ENCODE assay signal across 8 cellular contexts in the genomic region with DNA sequence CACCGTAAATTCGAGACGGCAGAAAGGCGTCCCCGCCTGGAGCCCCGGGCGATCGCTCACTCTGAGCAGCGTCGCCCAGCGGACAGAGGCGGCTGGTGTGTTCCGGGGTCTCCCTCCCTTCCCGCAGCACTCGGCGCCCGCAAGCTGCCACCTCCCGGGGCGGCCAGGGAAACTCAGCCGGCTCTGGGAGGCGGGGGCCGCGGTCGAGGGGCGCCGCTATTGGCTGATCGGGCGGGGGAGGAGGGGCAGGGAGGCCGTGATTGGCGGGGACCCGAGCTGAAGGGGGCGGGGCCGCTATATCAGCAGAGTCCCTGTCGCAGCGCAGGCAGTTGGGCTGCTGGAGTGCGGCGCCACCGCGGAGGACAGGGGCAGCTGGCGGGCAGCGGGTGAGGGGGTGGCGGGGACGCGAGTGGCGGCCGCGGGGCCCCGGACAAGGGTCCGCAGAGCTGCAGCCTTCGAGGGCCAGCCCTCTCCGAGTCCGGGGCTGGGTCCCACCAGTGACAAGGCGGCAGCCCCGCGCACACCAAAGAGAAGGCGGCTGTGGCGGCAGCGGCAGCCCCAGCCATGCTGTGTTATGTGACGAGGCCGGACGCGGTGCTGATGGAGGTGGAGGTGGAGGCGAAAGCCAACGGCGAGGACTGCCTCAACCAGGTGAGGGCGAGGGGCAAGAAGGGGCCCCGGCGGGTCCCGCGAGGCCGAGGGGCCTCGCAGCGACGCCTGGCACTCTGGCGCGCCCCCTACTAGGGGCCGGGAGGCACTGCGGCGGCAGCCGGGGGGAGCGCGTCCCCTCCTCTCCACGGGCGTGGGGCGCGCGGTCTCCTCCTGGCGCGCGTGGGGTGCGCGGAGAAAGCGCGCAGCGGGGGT. TPM values are rescaled to one million over a fixed set of nuclear protein-coding genes. Genes with fewer than 3 reads are reported as not detected.
DNase-seq lines count a peak whose midpoint lies in the region; ATAC-seq and TF ChIP-seq lines count a peak whose summit lies in the region.

A gene (plus strand): TSS at position 328 of the 864 bp plus-strand sequence. CDS start 237 bp downstream, at position 565.

- H3K27me3 Mint-ChIP-seq in activated T-cell treated with anti-CD3 and anti-CD28 coated beads, Interleukin-2, amount 50 U/mL, for 4 hours (ENCODE audit: low read depth) = peaks cover 3% of the 10 kb centered on the region

- H3K4me1 ChIP-seq in DND-41 (ENCODE audit: insufficient read depth, low read length) (peaks cover 3% of the 10 kb centered on the region; the same call in 1 of the 2 replicates), KMS-11 (ENCODE audit: low read depth, poor library complexity, severe bottlenecking) (peaks cover 41% of the 10 kb centered on the region), muscle layer of colon (ENCODE audit: insufficient read depth, low read length) (peaks cover 30% of the 10 kb centered on the region)

- peaks cover 7% of the 10 kb centered on the region for H3K36me3 Mint-ChIP-seq in activated T-cell treated with anti-CD3 and anti-CD28 coated beads, Interleukin-2, amount 50 U/mL, for 4 hours (ENCODE audit: insufficient read depth)

- DNase-seq in DND-41 = peak; percentile 6
- DNase-seq in activated T-cell treated with anti-CD3 and anti-CD28 coated beads, Interleukin-2, amount 50 U/mL, for 4 hours = peak; percentile 98
- DNase-seq in stimulated activated CD8-positive, alpha-beta memory T cell treated with anti-CD3 and anti-CD28 coated beads, Interleukin-7, amount 100 ng/mL, for 1 hour (ENCODE audit: low read depth in 2 of 2) = peak; percentile 98

- H3K79me2 ChIP-seq in DND-41 (ENCODE audit: insufficient read depth, low read length) = no peaks in the 10 kb centered on the region
- H3K79me2 ChIP-seq in KMS-11 (ENCODE audit: insufficient read depth, low read depth) = peaks cover 46% of the 10 kb centered on the region

- TF ChIP-seq CTCF in DND-41 (IDR thresholded peaks at IDR 0.05; ENCODE audit: borderline replicate concordance, extremely low read depth, low read length, poor library complexity, severe bottlenecking) (no peak), KMS-11 (conservative IDR thresholded peaks at IDR 0.05; ENCODE audit: low read depth, low read length) (peak; percentile 57)

- H3K9ac ChIP-seq in DND-41 (ENCODE audit: low read depth, low read length) (no peak within 1 kb of the TSS), KMS-11 (peak within 1 kb of the TSS; percentile 88), muscle layer of colon (ENCODE audit: low read length) (peak within 1 kb of the TSS; percentile 70)

- H3K9me3 Mint-ChIP-seq in activated T-cell treated with anti-CD3 and anti-CD28 coated beads, Interleukin-2, amount 50 U/mL, for 4 hours = no peaks in the 10 kb centered on the region

- H4K20me1 ChIP-seq in DND-41 (ENCODE audit: insufficient read depth, low read length) = no peaks in the 10 kb centered on the region
- H4K20me1 ChIP-seq in KMS-11 (ENCODE audit: insufficient read depth) = peaks cover 4% of the 10 kb centered on the region

- H3K27me3 ChIP-seq in DND-41 (ENCODE audit: insufficient read depth, low read length, poor library complexity) (peaks cover 18% of the 10 kb centered on the region), KMS-11 (ENCODE audit: insufficient read depth, low read depth) (no peaks in the 10 kb centered on the region), muscle layer of colon (ENCODE audit: control insufficient read depth in 1 of 2, insufficient read depth in 2 of 2, low read length in 2 of 2) (no peaks in the 10 kb centered on the region)

- H3K4me2 ChIP-seq in DND-41 (ENCODE audit: insufficient read depth, low read length) (no peak within 1 kb of the TSS), KMS-11 (peak within 1 kb of the TSS; percentile 62)

- H3K4me3 ChIP-seq in DND-41 (ENCODE audit: low read depth in 1 of 2, low read length in 2 of 2) = no peak within 1 kb of the TSS
- H3K4me3 ChIP-seq in KMS-11 (IDR thresholded peaks at IDR 0.05; ENCODE audit: insufficient read depth, low read depth, low read length) = no peak within 1 kb of the TSS
- H3K4me3 ChIP-seq in muscle layer of colon (ENCODE audit: low read depth in 1 of 2, low read length in 2 of 2) = peak within 1 kb of the TSS; percentile 94 to 96

- ATAC-seq in DND-41 (ENCODE audit: insufficient read depth, low read depth) (peak; percentile 42; the same call in 2 of the 3 replicates), GM21737 (IDR thresholded peaks at IDR 0.05; ENCODE audit: unreplicated experiment) (peak; percentile 79), esophagus mucosa (peak; percentile 99)
- ATAC-seq in activated T-cell treated with anti-CD3 and anti-CD28 coated beads, Interleukin-2, amount 50 U/mL, for 4 hours = peak; percentile 91 to 92

- no peaks in the 10 kb centered on the region for H3K36me3 ChIP-seq in DND-41 (ENCODE audit: insufficient read depth, low read length)
- H3K36me3 ChIP-seq in KMS-11 (ENCODE audit: insufficient read depth) = no peaks in the 10 kb centered on the region
- H3K36me3 ChIP-seq in muscle layer of colon (ENCODE audit: insufficient read depth, low read length) = no peaks in the 10 kb centered on the region

- no peak within 1 kb of the TSS for H2AFZ ChIP-seq in DND-41 (ENCODE audit: low read depth, low read length)
- H2AFZ ChIP-seq in KMS-11 (ENCODE audit: low read depth) = peak within 1 kb of the TSS; percentile 68; the same call in 1 of the 2 replicates

- H3K27ac ChIP-seq in DND-41 (ENCODE audit: low read length) = no peak within 1 kb of the TSS
- H3K27ac ChIP-seq in KMS-11 = peak within 1 kb of the TSS; percentile 84
- H3K27ac ChIP-seq in muscle layer of colon (ENCODE audit: low read depth, low read length) = peak within 1 kb of the TSS; percentile 94

- H3K9me3 ChIP-seq in DND-41 (ENCODE audit: insufficient read depth, low read length, severe bottlenecking) (no peaks in the 10 kb centered on the region), muscle layer of colon (ENCODE audit: low read length) (no peaks in the 10 kb centered on the region)

- peaks cover 47% of the 10 kb centered on the region for H3K4me1 Mint-ChIP-seq in activated T-cell treated with anti-CD3 and anti-CD28 coated beads, Interleukin-2, amount 50 U/mL, for 4 hours (ENCODE audit: low read depth)

- H3K4me3 Mint-ChIP-seq in activated T-cell treated with anti-CD3 and anti-CD28 coated beads, Interleukin-2, amount 50 U/mL, for 4 hours = peak within 1 kb of the TSS; percentile 91

TF ChIP-seq in PFSK-1, 5 proteins besides CTCF, POLR2A, EP300 and RAD21:
- TF ChIP-seq POLR2AphosphoS5 (IDR thresholded peaks at IDR 0.05; ENCODE audit: low read depth, low read length) = peak; percentile 99
- TF ChIP-seq TAF1 (IDR thresholded peaks at IDR 0.05; ENCODE audit: borderline replicate concordance, insufficient read depth, low read length) = peak; percentile 100
- peak; percentile 91; the same call in 1 of the 2 replicates for TF ChIP-seq SIN3A (IDR thresholded peaks at IDR 0.05; ENCODE audit: borderline replicate concordance, insufficient read depth, low read length)
- TF ChIP-seq, protein P1, sequence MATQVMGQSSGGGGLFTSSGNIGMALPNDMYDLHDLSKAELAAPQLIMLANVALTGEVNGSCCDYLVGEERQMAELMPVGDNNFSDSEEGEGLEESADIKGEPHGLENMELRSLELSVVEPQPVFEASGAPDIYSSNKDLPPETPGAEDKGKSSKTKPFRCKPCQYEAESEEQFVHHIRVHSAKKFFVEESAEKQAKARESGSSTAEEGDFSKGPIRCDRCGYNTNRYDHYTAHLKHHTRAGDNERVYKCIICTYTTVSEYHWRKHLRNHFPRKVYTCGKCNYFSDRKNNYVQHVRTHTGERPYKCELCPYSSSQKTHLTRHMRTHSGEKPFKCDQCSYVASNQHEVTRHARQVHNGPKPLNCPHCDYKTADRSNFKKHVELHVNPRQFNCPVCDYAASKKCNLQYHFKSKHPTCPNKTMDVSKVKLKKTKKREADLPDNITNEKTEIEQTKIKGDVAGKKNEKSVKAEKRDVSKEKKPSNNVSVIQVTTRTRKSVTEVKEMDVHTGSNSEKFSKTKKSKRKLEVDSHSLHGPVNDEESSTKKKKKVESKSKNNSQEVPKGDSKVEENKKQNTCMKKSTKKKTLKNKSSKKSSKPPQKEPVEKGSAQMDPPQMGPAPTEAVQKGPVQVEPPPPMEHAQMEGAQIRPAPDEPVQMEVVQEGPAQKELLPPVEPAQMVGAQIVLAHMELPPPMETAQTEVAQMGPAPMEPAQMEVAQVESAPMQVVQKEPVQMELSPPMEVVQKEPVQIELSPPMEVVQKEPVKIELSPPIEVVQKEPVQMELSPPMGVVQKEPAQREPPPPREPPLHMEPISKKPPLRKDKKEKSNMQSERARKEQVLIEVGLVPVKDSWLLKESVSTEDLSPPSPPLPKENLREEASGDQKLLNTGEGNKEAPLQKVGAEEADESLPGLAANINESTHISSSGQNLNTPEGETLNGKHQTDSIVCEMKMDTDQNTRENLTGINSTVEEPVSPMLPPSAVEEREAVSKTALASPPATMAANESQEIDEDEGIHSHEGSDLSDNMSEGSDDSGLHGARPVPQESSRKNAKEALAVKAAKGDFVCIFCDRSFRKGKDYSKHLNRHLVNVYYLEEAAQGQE (IDR thresholded peaks at IDR 0.05; ENCODE audit: insufficient read depth in 1 of 2, low read depth in 2 of 2, low read length in 2 of 2) = peak; percentile 60 to 77; a peak in 3 of 4 replicates
- no peak for TF ChIP-seq FOXP2 (optimal IDR thresholded peaks at IDR 0.05; ENCODE audit: borderline replicate concordance, extremely low read depth, extremely low read length, insufficient read depth)

RNA-seq across cellular contexts. Expression of the gene that starts here (rescaled TPM):
- 26.3 TPM for polyA plus RNA-seq in PFSK-1 (2012; ENCODE audit: insufficient read length, low read depth)
- total RNA-seq in activated T-cell treated with anti-CD3 and anti-CD28 coated beads, Interleukin-2, amount 50 U/mL, for 4 hours = 10 to 100 TPM; 12.7 to 16.6 (median 13.9) TPM
- 10.6 TPM for total RNA-seq in esophagus mucosa

Comparison
In these comparisons a context has a peak if more than half of its experiments do, and no peak if none do; other contexts are left out.
1. ATAC-seq: peak in every context shown above with its lines; median percentile 99 in esophagus mucosa; 92 in activated T-cell treated with anti-CD3 and anti-CD28 coated beads, Interleukin-2, amount 50 U/mL, for 4 hours; 79 in GM21737; 42 in DND-41.
2. DNase-seq: peak in every context shown above with its lines; median percentile 98 in activated T-cell treated with anti-CD3 and anti-CD28 coated beads, Interleukin-2, amount 50 U/mL, for 4 hours; 98 in stimulated activated CD8-positive, alpha-beta memory T cell treated with anti-CD3 and anti-CD28 coated beads, Interleukin-7, amount 100 ng/mL, for 1 hour; 6 in DND-41.
3. H3K4me3 ChIP-seq: peak in muscle layer of colon (2 of 2); none in DND-41 (0 of 2) and KMS-11 (single experiment).